In the genomic region with DNA sequence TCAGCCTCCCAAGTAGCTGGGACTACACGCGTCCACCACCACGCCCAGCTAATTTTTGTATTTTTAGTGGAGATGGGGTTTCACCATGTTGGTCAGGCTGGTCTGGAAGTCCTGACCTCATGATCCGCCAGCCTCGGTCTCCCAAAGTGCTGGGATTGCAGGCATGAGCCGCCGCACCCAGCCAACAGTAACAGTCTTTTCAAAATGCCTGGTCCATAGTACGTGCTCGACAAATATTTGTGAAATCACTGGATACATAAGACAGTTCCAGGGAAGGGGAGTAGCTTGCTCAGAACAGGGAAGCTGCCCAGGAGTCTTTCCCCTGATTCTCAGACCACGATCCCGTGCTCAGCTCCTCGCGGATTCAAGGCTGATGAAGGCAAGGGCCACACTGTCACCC, we compare ENCODE assay signal across 35 cellular contexts. TPM values are rescaled to one million over a fixed set of nuclear protein-coding genes. Genes with fewer than 3 reads are reported as not detected.
"Had no signal": no experiment of that assay in that cellular context is flagged by ENCODE, and none has a peak within 500 bp of the region (broad histone marks: within the 10 kb centered on the region; RNA-seq: fewer than 3 reads in every experiment).

No MANE protein-coding gene starts in this region.

- H3K4me1 ChIP-seq: foreskin keratinocyte, pancreas, prostate gland, sigmoid colon, thyroid gland, vagina had no signal

- H3K4me3 ChIP-seq: esophagus muscularis mucosa, heart left ventricle, pancreas, prostate gland, sigmoid colon, stomach, thyroid gland, upper lobe of left lung, vagina had no signal

- H3K27me3 ChIP-seq: foreskin keratinocyte, thyroid gland, upper lobe of left lung, vagina had no signal

- H3K36me3 ChIP-seq: esophagus muscularis mucosa, heart left ventricle, pancreas, prostate gland, sigmoid colon, stomach, thyroid gland, upper lobe of left lung, vagina had no signal

- ATAC-seq: activated CD4-positive, CD25-positive, alpha-beta regulatory T cell treated with anti-CD3 and anti-CD28 coated beads, Interleukin-2, amount 50 U/mL, for 24 hours; foreskin keratinocyte; heart left ventricle; left colon; pancreas; stimulated activated effector memory CD8-positive, alpha-beta T cell treated with anti-CD3 and anti-CD28 coated beads, Interleukin-12 subunit alpha, Interleukin-12 subunit beta, amount 100 ng/mL, for 72 hours had no signal

- H3K9me3 ChIP-seq: heart left ventricle, pancreas, prostate gland, sigmoid colon, thyroid gland, upper lobe of left lung, vagina had no signal

- FAIRE-seq: kidney, pancreas, small intestine, TTC549 had no signal

- DNase-seq: activated CD4-positive, alpha-beta T cell treated with anti-CD3 and anti-CD28 coated beads for 48 hours; activated CD4-positive, alpha-beta T cell treated with anti-CD3 and anti-CD28 coated beads, Interleukin-2, amount 50 U/mL, for 48 hours; activated CD8-positive, alpha-beta memory T cell treated with anti-CD3 and anti-CD28 coated beads for 24 hours; activated effector memory CD4-positive, alpha-beta T cell treated with anti-CD3 and anti-CD28 coated beads, Interleukin-2, amount 50 U/mL, for 16 hours; activated naive CD4-positive, alpha-beta T cell treated with anti-CD3 and anti-CD28 coated beads, Interleukin-2, amount 10 ng/mL, durations not matched to agents 7 days and 5 days; amygdala; caudate nucleus; endodermal cell; foreskin keratinocyte; heart left ventricle; hypothalamus; immature natural killer cell; kidney; left colon; mammary epithelial cell; nucleus accumbens; pancreas; retina; sigmoid colon; small intestine; stimulated activated CD4-positive, alpha-beta T cell treated with anti-CD3 and anti-CD28 coated beads, Interleukin-4, amount 100 ng/mL, for 24 hours; stomach; thyroid gland; upper lobe of left lung had no signal

- H3K27ac ChIP-seq: esophagus muscularis mucosa, foreskin keratinocyte, heart left ventricle, pancreas, prostate gland, sigmoid colon, stomach, thyroid gland, upper lobe of left lung, vagina, VCaP had no signal

RNA-seq across cellular contexts. Expression of gene CACNG6, which starts 30.5 kb away (rescaled TPM):
- total RNA-seq: activated T-helper 1 cell treated with anti-CD3 and anti-CD28 coated beads, Interleukin-12 subunit alpha, Interleukin-12 subunit beta, Interleukin-2, Interleukin-4 antibody, amounts not matched to agents 30 ng/mL and 10 ng/mL and 1 ng/mL, durations not matched to agents 14 hours and 24 hours and 36 hours; esophagus muscularis mucosa; foreskin keratinocyte; heart left ventricle; kidney; left colon; liver; mammary epithelial cell; mucosa of gallbladder; pancreas; sigmoid colon; thyroid gland; vagina had no signal
- polyA plus RNA-seq: foreskin keratinocyte, heart left ventricle, immature natural killer cell, liver, mammary epithelial cell, pancreas, sigmoid colon had no signal

RNA-seq across cellular contexts. Expression of gene VSTM1, which starts 41.8 kb away (rescaled TPM):
- total RNA-seq: activated T-helper 1 cell treated with anti-CD3 and anti-CD28 coated beads, Interleukin-12 subunit alpha, Interleukin-12 subunit beta, Interleukin-2, Interleukin-4 antibody, amounts not matched to agents 30 ng/mL and 10 ng/mL and 1 ng/mL, durations not matched to agents 14 hours and 24 hours and 36 hours; endodermal cell; foreskin keratinocyte; left colon; mammary epithelial cell; mucosa of gallbladder; pancreas; sigmoid colon; stomach; thyroid gland; vagina had no signal
- polyA plus RNA-seq: foreskin keratinocyte, heart left ventricle, mammary epithelial cell, neural cell, pancreas, sigmoid colon, small intestine, stomach had no signal

RNA-seq across cellular contexts. Expression of gene CACNG8, which starts 59.2 kb away (rescaled TPM):
- total RNA-seq: activated T-helper 1 cell treated with anti-CD3 and anti-CD28 coated beads, Interleukin-12 subunit alpha, Interleukin-12 subunit beta, Interleukin-2, Interleukin-4 antibody, amounts not matched to agents 30 ng/mL and 10 ng/mL and 1 ng/mL, durations not matched to agents 14 hours and 24 hours and 36 hours; foreskin keratinocyte; liver; mammary epithelial cell; thyroid gland; vagina had no signal
- polyA plus RNA-seq: foreskin keratinocyte, immature natural killer cell, mammary epithelial cell had no signal

RNA-seq across cellular contexts. Expression of gene TARM1, which starts 59.2 kb away (rescaled TPM):
- total RNA-seq: activated T-helper 1 cell treated with anti-CD3 and anti-CD28 coated beads, Interleukin-12 subunit alpha, Interleukin-12 subunit beta, Interleukin-2, Interleukin-4 antibody, amounts not matched to agents 30 ng/mL and 10 ng/mL and 1 ng/mL, durations not matched to agents 14 hours and 24 hours and 36 hours; endodermal cell; esophagus muscularis mucosa; foreskin keratinocyte; heart left ventricle; kidney; left colon; liver; mammary epithelial cell; mucosa of gallbladder; pancreas; sigmoid colon; stomach; thyroid gland; upper lobe of left lung; vagina had no signal
- polyA plus RNA-seq: foreskin keratinocyte, heart left ventricle, immature natural killer cell, liver, mammary epithelial cell, neural cell, pancreas, sigmoid colon, small intestine, stomach had no signal
